ENCODE assay signal across 1 cellular context in the genomic region with DNA sequence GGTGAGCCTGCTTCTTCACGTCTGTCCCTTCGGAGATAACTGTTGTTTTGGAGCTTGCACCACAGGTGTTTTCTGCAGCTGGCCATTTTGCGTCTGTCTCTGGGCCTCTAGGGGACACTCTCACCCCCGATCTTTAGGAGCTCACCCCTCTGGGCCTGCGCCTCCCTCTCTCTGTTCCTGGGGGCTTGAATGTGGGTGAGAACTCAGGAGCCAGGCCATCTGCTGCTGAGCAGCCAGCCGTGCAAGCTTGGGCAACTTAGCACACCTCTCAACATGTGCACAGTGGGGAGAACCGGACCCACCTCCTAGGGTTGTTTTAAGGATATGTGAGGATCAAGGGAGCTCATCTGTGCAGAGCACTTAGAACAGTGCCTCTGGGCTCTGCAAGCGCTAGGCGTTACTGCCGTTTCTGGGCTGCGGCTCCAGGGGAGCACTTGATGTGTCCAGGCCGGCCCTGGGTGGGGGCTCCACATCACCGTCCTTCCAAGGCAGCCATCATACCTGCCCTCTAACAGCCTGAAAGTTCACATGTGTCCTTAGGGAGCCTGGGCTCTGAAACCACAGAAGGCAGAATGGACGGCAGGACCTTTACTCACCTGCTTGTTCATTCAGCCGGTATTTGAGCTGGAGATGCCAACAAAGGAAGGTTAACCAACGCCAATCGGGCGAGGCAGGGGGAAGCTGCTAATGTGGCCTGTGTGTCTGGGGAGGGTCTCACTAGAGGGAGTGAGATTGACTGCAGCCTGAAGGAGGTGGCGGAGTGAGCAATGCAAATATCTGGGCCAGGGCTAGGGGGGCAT.
TF ChIP-seq lines count a peak whose summit lies in the region.

No MANE protein-coding gene starts in this region.

TF ChIP-seq in IMR-90, 13 proteins besides CTCF, POLR2A, EP300 and RAD21 (continued from another document):
- TF ChIP-seq FOS (IDR thresholded peaks at IDR 0.05; ENCODE audit: low read depth, low read length) = no peak
- no peak for TF ChIP-seq MAZ (IDR thresholded peaks at IDR 0.05; ENCODE audit: borderline replicate concordance, low read depth, low read length)
- no peak for TF ChIP-seq BHLHE40 (IDR thresholded peaks at IDR 0.05; ENCODE audit: low read depth, low read length)
- no peak for TF ChIP-seq MXI1 (IDR thresholded peaks at IDR 0.05; ENCODE audit: borderline replicate concordance, low read depth, low read length)
- TF ChIP-seq, protein P1, sequence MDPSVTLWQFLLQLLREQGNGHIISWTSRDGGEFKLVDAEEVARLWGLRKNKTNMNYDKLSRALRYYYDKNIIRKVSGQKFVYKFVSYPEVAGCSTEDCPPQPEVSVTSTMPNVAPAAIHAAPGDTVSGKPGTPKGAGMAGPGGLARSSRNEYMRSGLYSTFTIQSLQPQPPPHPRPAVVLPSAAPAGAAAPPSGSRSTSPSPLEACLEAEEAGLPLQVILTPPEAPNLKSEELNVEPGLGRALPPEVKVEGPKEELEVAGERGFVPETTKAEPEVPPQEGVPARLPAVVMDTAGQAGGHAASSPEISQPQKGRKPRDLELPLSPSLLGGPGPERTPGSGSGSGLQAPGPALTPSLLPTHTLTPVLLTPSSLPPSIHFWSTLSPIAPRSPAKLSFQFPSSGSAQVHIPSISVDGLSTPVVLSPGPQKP (IDR thresholded peaks at IDR 0.05; ENCODE audit: borderline replicate concordance, low read depth, low read length) = no peak
- no peak for TF ChIP-seq RFX5 (IDR thresholded peaks at IDR 0.05; ENCODE audit: low read depth, low read length)
